Comparison of ENCODE assay signal across 8 cellular contexts in the genomic region with DNA sequence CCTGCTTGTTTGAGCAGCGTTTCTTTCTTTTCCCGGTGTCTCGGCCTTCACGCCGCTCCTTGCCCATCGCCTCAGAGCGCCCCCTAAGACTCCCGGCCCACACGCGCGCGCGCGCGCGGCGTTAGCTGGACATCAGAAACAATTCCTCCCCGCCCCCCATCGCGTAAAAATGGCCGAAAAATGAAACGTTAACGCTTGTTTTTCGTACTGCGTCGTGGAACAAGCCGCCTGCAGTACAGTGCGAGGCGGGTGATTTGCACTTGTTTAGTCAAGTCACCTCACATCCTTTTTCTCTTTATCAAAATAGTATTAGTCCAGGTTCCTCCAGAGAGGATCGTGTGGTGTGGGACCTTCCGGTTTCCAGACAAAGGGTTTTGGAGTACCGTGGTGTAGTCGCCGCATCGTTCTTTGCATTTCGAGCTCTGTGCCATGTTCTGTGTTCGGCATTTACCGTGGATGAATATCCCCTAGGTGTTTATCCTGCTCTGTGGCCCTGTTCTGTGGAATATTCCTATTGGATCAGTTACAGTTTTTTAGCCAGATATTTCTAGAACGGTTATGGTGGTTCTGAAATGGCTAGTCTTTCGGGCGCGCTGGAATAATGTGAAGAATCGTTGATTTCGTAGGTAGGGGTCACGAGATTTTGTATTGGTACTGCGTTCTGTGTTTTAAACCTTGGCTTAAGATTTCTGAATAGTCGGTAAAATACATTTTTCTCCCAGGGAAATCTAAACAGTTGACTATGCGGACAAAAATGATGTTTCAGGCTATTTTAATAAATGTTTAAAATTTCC. TPM values are rescaled to one million over a fixed set of nuclear protein-coding genes. Genes with fewer than 3 reads are reported as not detected.
DNase-seq lines count a peak whose midpoint lies in the region; ATAC-seq, FAIRE-seq and TF ChIP-seq lines count a peak whose summit lies in the region.

No MANE protein-coding gene starts in this region.

- FAIRE-seq in kidney (lab: Jason Lieb, UNC) = no peak

- H3K9me3 ChIP-seq in kidney (ENCODE audit: control insufficient read depth in 1 of 2, low read length in 2 of 2) = no peaks in the 10 kb centered on the region

- TF ChIP-seq CTCF in VCaP (conservative IDR thresholded peaks at IDR 0.05) (peak; percentile 35; the same call in 1 of the 2 replicates), kidney (IDR thresholded peaks at IDR 0.05; ENCODE audit: borderline replicate concordance, extremely low read depth, insufficient read depth) (peak; percentile 12)

- peak overlapping the region; percentile 95 to 96 for H3K9ac ChIP-seq in kidney (ENCODE audit: low read length in 2 of 2)

- peaks cover 18 to 20% of the 10 kb centered on the region in 2 donors for H3K4me1 ChIP-seq in kidney (ENCODE audit: control insufficient read depth in 1 of 2, insufficient read depth in 1 of 2, low read depth in 1 of 2, low read length in 2 of 2)

- intact Hi-C loops in kidney (cut with DNase I) = no loop called here

- H3K27ac ChIP-seq in VCaP (peak overlapping the region; percentile 100), kidney (ENCODE audit: low read depth in 2 of 2, low read length in 2 of 2) (peak overlapping the region; percentile 99 to 100)

- H3K36me3 ChIP-seq in kidney (ENCODE audit: control insufficient read depth in 1 of 2, insufficient read depth in 2 of 2, low read length in 2 of 2) = no peaks in the 10 kb centered on the region

- peak overlapping the region; percentile 97 to 100 for H3K4me3 ChIP-seq in kidney (ENCODE audit: low read length in 2 of 2)

- peak; percentile 37 for ATAC-seq in HG02763 (IDR thresholded peaks at IDR 0.05; ENCODE audit: unreplicated experiment)

- DNase-seq in NCI-H446 (lab: John Stamatoyannopoulos, UW) (peak; percentile 55 to 69), NCI-H446 treated with DMSO at 0.1 percent for 48 hours (lab: John Stamatoyannopoulos, UW) (no peak), NCI-H1930 (lab: John Stamatoyannopoulos, UW) (peak; percentile 40 to 64), cerebellar nuclear complex (lab: John Stamatoyannopoulos, UW) (peak; percentile 9 to 53), kidney (peak; percentile 88)
- DNase-seq in stimulated activated CD4-positive, alpha-beta T cell treated with anti-CD3 and anti-CD28 coated beads, Interleukin-12 subunit alpha, Interleukin-12 subunit beta, amount 100 ng/mL, for 48 hours (ENCODE audit: low read depth in 2 of 3, low spot score in 1 of 3) = peak in 2 of 3 donors; percentile 46 to 49

RNA-seq across cellular contexts. Expression of gene MATR3, which starts 1.0 kb away (rescaled TPM):
- 215 TPM for total RNA-seq in kidney
- polyA plus RNA-seq in kidney (ENCODE audit: insufficient read depth, low read depth, low replicate concordance) = 124 TPM

RNA-seq across cellular contexts. Expression of gene PAIP2, which starts 47.1 kb away (rescaled TPM):
- total RNA-seq in kidney = 68.0 TPM
- 121 TPM for polyA plus RNA-seq in kidney (ENCODE audit: insufficient read depth, low read depth, low replicate concordance)
